In genomic region chr20:62137092-62137384, GRCh38 we compare ENCODE assay signal across 11 cellular contexts. TPM values are rescaled to one million over a fixed set of nuclear protein-coding genes. Genes with fewer than 3 reads are reported as not detected.
DNase-seq lines count a peak whose midpoint lies in the region; ATAC-seq and TF ChIP-seq lines count a peak whose summit lies in the region.
"Had no signal": no experiment of that assay in that cellular context is flagged by ENCODE, and none has a peak within 500 bp of the region (broad histone marks: within the 10 kb centered on the region; RNA-seq: fewer than 3 reads in every experiment).

No MANE protein-coding gene starts in this region.

- H3K4me1 Mint-ChIP-seq in activated T-cell treated with anti-CD3 and anti-CD28 coated beads, Interleukin-2, amount 50 U/mL, for 24 hours (ENCODE audit: low read depth), result peaks cover 68% of the 10 kb centered on the region
- peaks cover 41% of the 10 kb centered on the region for H3K4me1 Mint-ChIP-seq in activated naive CD8-positive, alpha-beta T cell treated with anti-CD3 and anti-CD28 coated beads, Interleukin-2, amount 50 U/mL, for 24 hours
- peaks cover 18% of the 10 kb centered on the region for H3K4me1 Mint-ChIP-seq in osteocyte (ENCODE audit: unreplicated experiment)

- CTCF ChIA-PET in HEK293 (lab: Yijun Ruan, JAX), result interaction anchor here (1.1 to 3.5 kb wide), 4 partner anchors 11 to 126 kb away, joined by 3 to 33 read pairs (median 12); no protein-coding TSS in a partner anchor

- H3K4me3 ChIP-seq in HEK293 (ENCODE audit: low read depth, low read length), result no peak overlapping the region
- H3K4me3 ChIP-seq: neural progenitor cell had no signal

- H3K36me3 Mint-ChIP-seq in activated T-cell treated with anti-CD3 and anti-CD28 coated beads, Interleukin-2, amount 50 U/mL, for 24 hours (ENCODE audit: low read depth), result peaks cover 100% of the 10 kb centered on the region
- peaks cover 67% of the 10 kb centered on the region for H3K36me3 Mint-ChIP-seq in activated naive CD8-positive, alpha-beta T cell treated with anti-CD3 and anti-CD28 coated beads, Interleukin-2, amount 50 U/mL, for 24 hours (ENCODE audit: low read depth)
- peaks cover 35% of the 10 kb centered on the region for H3K36me3 Mint-ChIP-seq in osteocyte (ENCODE audit: unreplicated experiment)

- POLR2A ChIA-PET in HEK293 (lab: Yijun Ruan, JAX), result interaction anchor here (1.4 to 3.5 kb wide), 2 partner anchors 70 to 126 kb away, joined by 3 to 15 read pairs; partner anchors contain the start of gene TAF4

- DNase-seq in activated T-cell treated with anti-CD3 and anti-CD28 coated beads, Interleukin-2, amount 50 U/mL, for 24 hours, result no peak
- DNase-seq in activated T-cell treated with anti-CD3 and anti-CD28 coated beads, Interleukin-2, amount 50 U/mL, for 48 hours, result no peak
- no peak for DNase-seq in activated naive CD8-positive, alpha-beta T cell treated with anti-CD3 and anti-CD28 coated beads, Interleukin-2, amount 50 U/mL, for 24 hours
- no peak for DNase-seq in osteocyte (ENCODE audit: extremely low spot score, unreplicated experiment)
- no peak for DNase-seq in omental fat pad (ENCODE audit: low spot score)
- DNase-seq in NCI-H2029 (lab: John Stamatoyannopoulos, UW), result no peak
- DNase-seq in HK-2 (ENCODE audit: unreplicated experiment), result no peak
- DNase-seq: DMS153 had no signal

- H3K27ac Mint-ChIP-seq in activated T-cell treated with anti-CD3 and anti-CD28 coated beads, Interleukin-2, amount 50 U/mL, for 24 hours, result peak overlapping the region; percentile 89
- peak overlapping the region; percentile 43 for H3K27ac Mint-ChIP-seq in activated naive CD8-positive, alpha-beta T cell treated with anti-CD3 and anti-CD28 coated beads, Interleukin-2, amount 50 U/mL, for 24 hours
- peak overlapping the region; percentile 44 for H3K27ac Mint-ChIP-seq in osteocyte (ENCODE audit: unreplicated experiment)

- H3K27ac ChIP-seq in HEK293 (ENCODE audit: extremely low read depth, low read depth, low read length), result no peak overlapping the region
- H3K27ac ChIP-seq: neural progenitor cell had no signal

- no peak overlapping the region for H3K4me3 Mint-ChIP-seq in activated T-cell treated with anti-CD3 and anti-CD28 coated beads, Interleukin-2, amount 50 U/mL, for 24 hours
- H3K4me3 Mint-ChIP-seq in activated naive CD8-positive, alpha-beta T cell treated with anti-CD3 and anti-CD28 coated beads, Interleukin-2, amount 50 U/mL, for 24 hours, result no peak overlapping the region
- H3K4me3 Mint-ChIP-seq in osteocyte (ENCODE audit: unreplicated experiment), result no peak overlapping the region

- H3K9me3 ChIP-seq in HEK293 (ENCODE audit: control insufficient read depth, insufficient read depth, low read depth, low read length), result no peaks in the 10 kb centered on the region

- H3K36me3 ChIP-seq in HEK293 (ENCODE audit: control insufficient read depth in 2 of 2, insufficient read depth in 1 of 2, low read length in 2 of 2), result peaks cover 9 to 96% of the 10 kb centered on the region in 2 experiments; a peak in 2 of 3 replicates

- no peaks in the 10 kb centered on the region for H3K27me3 Mint-ChIP-seq in activated T-cell treated with anti-CD3 and anti-CD28 coated beads, Interleukin-2, amount 50 U/mL, for 24 hours
- H3K27me3 Mint-ChIP-seq in activated naive CD8-positive, alpha-beta T cell treated with anti-CD3 and anti-CD28 coated beads, Interleukin-2, amount 50 U/mL, for 24 hours, result no peaks in the 10 kb centered on the region
- no peaks in the 10 kb centered on the region for H3K27me3 Mint-ChIP-seq in osteocyte (ENCODE audit: unreplicated experiment)
- H3K27me3 Mint-ChIP-seq: T-helper 17 cell had no signal

- peak; percentile 2; the same call in 1 of the 2 replicates for TF ChIP-seq CTCF in HEK293 (tag by site-specific recombination; IDR thresholded peaks at IDR 0.05)
- TF ChIP-seq CTCF in osteocyte (IDR thresholded peaks at IDR 0.05), result no peak
- TF ChIP-seq CTCF in omental fat pad (IDR thresholded peaks at IDR 0.05), result no peak

- no peaks in the 10 kb centered on the region for H3K4me1 ChIP-seq in HEK293 (ENCODE audit: control insufficient read depth, insufficient read depth, low read length)

- no peak for ATAC-seq in activated naive CD8-positive, alpha-beta T cell treated with anti-CD3 and anti-CD28 coated beads, Interleukin-2, amount 50 U/mL, for 24 hours
- ATAC-seq in omental fat pad (ENCODE audit: low FRiP score), result no peak

- no peaks in the 10 kb centered on the region for H3K9me3 Mint-ChIP-seq in activated T-cell treated with anti-CD3 and anti-CD28 coated beads, Interleukin-2, amount 50 U/mL, for 24 hours
- H3K9me3 Mint-ChIP-seq in activated naive CD8-positive, alpha-beta T cell treated with anti-CD3 and anti-CD28 coated beads, Interleukin-2, amount 50 U/mL, for 24 hours, result no peaks in the 10 kb centered on the region
- H3K9me3 Mint-ChIP-seq in osteocyte (ENCODE audit: unreplicated experiment), result no peaks in the 10 kb centered on the region
- H3K9me3 Mint-ChIP-seq: neural progenitor cell had no signal

TF ChIP-seq in HEK293, 187 proteins besides CTCF, POLR2A, EP300 and RAD21:
- TF ChIP-seq ZFP41 (tag by site-specific recombination; IDR thresholded peaks at IDR 0.05; ENCODE audit: borderline replicate concordance) (no peak), OVOL3 (tag by site-specific recombination; IDR thresholded peaks at IDR 0.05) (no peak), YY1 (tag by site-specific recombination; IDR thresholded peaks at IDR 0.05) (no peak), ZNF155 (tag by site-specific recombination; IDR thresholded peaks at IDR 0.05) (no peak), ZNF157 (tag by site-specific recombination; IDR thresholded peaks at IDR 0.05) (no peak), ZNF248 (tag by site-specific recombination; IDR thresholded peaks at IDR 0.05) (no peak), ZFP3 (tag by site-specific recombination; IDR thresholded peaks at IDR 0.05; ENCODE audit: low read depth) (no peak), ZNF623 (tag by site-specific recombination; IDR thresholded peaks at IDR 0.05) (no peak), ZNF174 (tag by site-specific recombination; IDR thresholded peaks at IDR 0.05) (no peak), SETDB1 (IDR thresholded peaks at IDR 0.05; ENCODE audit: insufficient read length, low read length) (no peak)
- TF ChIP-seq, protein P1, sequence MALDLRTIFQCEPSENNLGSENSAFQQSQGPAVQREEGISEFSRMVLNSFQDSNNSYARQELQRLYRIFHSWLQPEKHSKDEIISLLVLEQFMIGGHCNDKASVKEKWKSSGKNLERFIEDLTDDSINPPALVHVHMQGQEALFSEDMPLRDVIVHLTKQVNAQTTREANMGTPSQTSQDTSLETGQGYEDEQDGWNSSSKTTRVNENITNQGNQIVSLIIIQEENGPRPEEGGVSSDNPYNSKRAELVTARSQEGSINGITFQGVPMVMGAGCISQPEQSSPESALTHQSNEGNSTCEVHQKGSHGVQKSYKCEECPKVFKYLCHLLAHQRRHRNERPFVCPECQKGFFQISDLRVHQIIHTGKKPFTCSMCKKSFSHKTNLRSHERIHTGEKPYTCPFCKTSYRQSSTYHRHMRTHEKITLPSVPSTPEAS (tag by site-specific recombination; IDR thresholded peaks at IDR 0.05), result no peak
TF ChIP-seq in HEK293: peak in this region for 0.

RNA-seq across cellular contexts. Expression of gene PSMA7, which starts 6.2 kb away (rescaled TPM):
- total RNA-seq in osteocyte, result 209 and 217 TPM in 2 replicates
- 100 to 1,000 TPM; 345 to 725 (median 409) TPM for total RNA-seq in omental fat pad

RNA-seq across cellular contexts. Expression of gene SS18L1, which starts 6.5 kb away (rescaled TPM):
- total RNA-seq in osteocyte, result 18.3 and 19.9 TPM in 2 replicates
- total RNA-seq in omental fat pad, result 10 to 100 TPM; 10.3 to 23.4 (median 12.3) TPM

RNA-seq across cellular contexts. Expression of gene LSM14B, which starts 14.8 kb away (rescaled TPM):
- total RNA-seq in osteocyte (67.8 and 68.7 TPM in 2 replicates), omental fat pad (10 to 100 TPM; 13.1 to 23.8 (median 16.0) TPM)

RNA-seq across cellular contexts. Expression of gene MTG2, which starts 45.8 kb away (rescaled TPM):
- total RNA-seq in osteocyte, result 29.3 and 30.7 TPM in 2 replicates
- 10 to 100 TPM; 19.3 to 32.5 (median 26.3) TPM for total RNA-seq in omental fat pad
